In the genomic region with DNA sequence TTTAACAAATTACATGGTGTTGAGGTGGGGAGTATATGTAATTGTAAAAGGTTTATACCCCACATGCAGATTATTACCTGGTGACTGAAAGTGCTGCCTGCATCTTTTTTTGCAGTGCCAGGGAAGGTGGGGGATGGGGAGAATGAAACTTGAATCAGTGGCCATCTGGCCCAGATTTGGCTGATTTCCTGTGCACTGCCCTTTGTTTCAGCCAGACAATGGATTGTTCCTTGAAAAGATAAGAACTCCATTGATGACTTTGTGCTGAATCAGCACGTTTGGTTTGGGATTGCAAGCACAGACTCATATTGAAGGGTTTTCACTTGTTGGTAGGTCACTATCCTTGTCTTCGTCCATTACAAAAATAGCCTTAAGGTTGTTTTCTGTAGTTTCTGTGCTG, we compare ENCODE assay signal across 13 cellular contexts. TPM values are rescaled to one million over a fixed set of nuclear protein-coding genes. Genes with fewer than 3 reads are reported as not detected.
A peak's percentile ranks its signal among the peaks of the same experiment; 100 is the strongest.
DNase-seq lines count a peak whose midpoint lies in the region; TF ChIP-seq lines count a peak whose summit lies in the region.
"Had no signal": no experiment of that assay in that cellular context is flagged by ENCODE, and none has a peak within 500 bp of the region (broad histone marks: within the 10 kb centered on the region; RNA-seq: fewer than 3 reads in every experiment).

No MANE protein-coding gene starts in this region.

- no peaks in the 10 kb centered on the region for H3K27me3 ChIP-seq in CD4-positive, alpha-beta memory T cell (ENCODE audit: insufficient read depth, low read length)

- H3K36me3 ChIP-seq in CD4-positive, alpha-beta memory T cell (ENCODE audit: insufficient read depth, low read length): no peaks in the 10 kb centered on the region
- H3K36me3 ChIP-seq: thoracic aorta had no signal

- no peaks in the 10 kb centered on the region for H3K9me3 ChIP-seq in CD4-positive, alpha-beta memory T cell (ENCODE audit: control insufficient read depth in 1 of 2, low read length in 2 of 2)
- H3K9me3 ChIP-seq: thoracic aorta had no signal

- H3K9me3 Mint-ChIP-seq in glutamatergic neuron (ENCODE audit: unreplicated experiment): no peaks in the 10 kb centered on the region
- no peaks in the 10 kb centered on the region for H3K9me3 Mint-ChIP-seq in CD4-positive, alpha-beta memory T cell
- H3K9me3 Mint-ChIP-seq: T-helper 1 cell treated with Interleukin-12 subunit alpha and Interleukin-12 subunit beta and Interleukin-4 antibody, amounts not matched to agents 30 μg/mL and 1 μg/mL, for 36 hours had no signal

- DNase-seq in HT1080 (ENCODE audit: low read depth) (peak; percentile 14), SK-N-DZ (ENCODE audit: low spot score) (peak; percentile 44), glutamatergic neuron (no peak), nucleus accumbens (lab: John Stamatoyannopoulos, UW) (peak in 34 of 56 donors; percentile 5 to 70 (median 41)), T1000 (lab: John Stamatoyannopoulos, UW) (no peak)
- no peak for DNase-seq in CD4-positive, alpha-beta memory T cell
- no peak for DNase-seq in stimulated activated CD4-positive, alpha-beta T cell treated with anti-CD3 and anti-CD28 coated beads, Interleukin-2, amount 100 ng/mL, for 24 hours
- DNase-seq: activated CD8-positive, alpha-beta memory T cell treated with anti-CD3 and anti-CD28 coated beads, Interleukin-2, amount 10 ng/mL, durations not matched to agents 7 days and 5 days; activated gamma-delta T cell; AML-193; kidney had no signal

- H3K27me3 Mint-ChIP-seq in glutamatergic neuron (ENCODE audit: unreplicated experiment): no peaks in the 10 kb centered on the region
- peaks cover 0 to 4% of the 10 kb centered on the region in 2 donors for H3K27me3 Mint-ChIP-seq in CD4-positive, alpha-beta memory T cell

- peaks cover 41% of the 10 kb centered on the region for H3K4me1 Mint-ChIP-seq in glutamatergic neuron (ENCODE audit: low read depth, unreplicated experiment)
- H3K4me1 Mint-ChIP-seq in CD4-positive, alpha-beta memory T cell: no peaks in the 10 kb centered on the region
- H3K4me1 Mint-ChIP-seq: activated CD8-positive, alpha-beta memory T cell treated with anti-CD3 and anti-CD28 coated beads, Interleukin-2, amount 10 ng/mL, durations not matched to agents 7 days and 5 days had no signal

- no peak for TF ChIP-seq CTCF in glutamatergic neuron (IDR thresholded peaks at IDR 0.05; ENCODE audit: partially characterized antibody, unreplicated experiment)

- peak overlapping the region; percentile 72 for H3K4me3 Mint-ChIP-seq in glutamatergic neuron (ENCODE audit: unreplicated experiment)
- no peak overlapping the region for H3K4me3 Mint-ChIP-seq in CD4-positive, alpha-beta memory T cell
- H3K4me3 Mint-ChIP-seq: activated CD8-positive, alpha-beta memory T cell treated with anti-CD3 and anti-CD28 coated beads, Interleukin-2, amount 10 ng/mL, durations not matched to agents 7 days and 5 days; T-helper 1 cell treated with Interleukin-12 subunit alpha and Interleukin-12 subunit beta and Interleukin-4 antibody, amounts not matched to agents 30 μg/mL and 1 μg/mL, for 36 hours had no signal

- H3K27ac ChIP-seq in CD4-positive, alpha-beta memory T cell (ENCODE audit: low read depth, low read length): no peak overlapping the region
- H3K27ac ChIP-seq: thoracic aorta had no signal

- H3K36me3 Mint-ChIP-seq in glutamatergic neuron (ENCODE audit: unreplicated experiment): no peaks in the 10 kb centered on the region
- H3K36me3 Mint-ChIP-seq in CD4-positive, alpha-beta memory T cell: no peaks in the 10 kb centered on the region
- H3K36me3 Mint-ChIP-seq: activated CD8-positive, alpha-beta memory T cell treated with anti-CD3 and anti-CD28 coated beads, Interleukin-2, amount 10 ng/mL, durations not matched to agents 7 days and 5 days had no signal

- no peaks in the 10 kb centered on the region for H3K4me1 ChIP-seq in CD4-positive, alpha-beta memory T cell (ENCODE audit: insufficient read depth, low read length)

- H3K4me3 ChIP-seq in CD4-positive, alpha-beta memory T cell (ENCODE audit: low read length in 2 of 2): no peak overlapping the region
- H3K4me3 ChIP-seq: thoracic aorta had no signal

- CTCF ChIA-PET in CD4-positive, alpha-beta memory T cell (lab: Charles Lee; ENCODE audit: partially characterized antibody): no interaction called here

- POLR2A ChIA-PET in CD4-positive, alpha-beta memory T cell (lab: Charles Lee; ENCODE audit: partially characterized antibody): no interaction called here

- H3K27ac Mint-ChIP-seq in glutamatergic neuron (ENCODE audit: unreplicated experiment): peak overlapping the region; percentile 90
- no peak overlapping the region for H3K27ac Mint-ChIP-seq in CD4-positive, alpha-beta memory T cell
- H3K27ac Mint-ChIP-seq: activated CD8-positive, alpha-beta memory T cell treated with anti-CD3 and anti-CD28 coated beads, Interleukin-2, amount 10 ng/mL, durations not matched to agents 7 days and 5 days; T-helper 1 cell treated with Interleukin-12 subunit alpha and Interleukin-12 subunit beta and Interleukin-4 antibody, amounts not matched to agents 30 μg/mL and 1 μg/mL, for 36 hours had no signal

- intact Hi-C loops in CD4-positive, alpha-beta memory T cell (cut with micrococcal nuclease): no loop called here

RNA-seq across cellular contexts. Expression of gene GREB1L, which starts 20.9 kb away (rescaled TPM):
- total RNA-seq in HT1080 (2014; rRNA removed; shearing (Covaris generic)): 3.0 and 4.1 TPM in 2 replicates
- polyA plus RNA-seq in HT1080 (2015; cell fraction: cytosol; rRNA removed): 3.3 and 4.1 TPM in 2 replicates
- 5.9 and 6.4 TPM in 2 replicates for polyA plus RNA-seq in HT1080 (2015; cell fraction: nucleus; rRNA removed)
- polyA plus RNA-seq in SK-N-DZ (2014; cell fraction: cytosol; rRNA removed): 12.8 and 20.4 TPM in 2 replicates
- 20.3 and 39.6 TPM in 2 replicates for polyA plus RNA-seq in SK-N-DZ (2014; cell fraction: nucleus; rRNA removed)
- 154 TPM for total RNA-seq in glutamatergic neuron (ENCODE audit: unreplicated experiment)
- not detected for total RNA-seq in CD4-positive, alpha-beta memory T cell
- under 1 TPM in 1 of 2 donors, not detected in 1; 0.16 TPM for polyA plus RNA-seq in CD4-positive, alpha-beta memory T cell
- total RNA-seq: activated CD8-positive, alpha-beta memory T cell treated with anti-CD3 and anti-CD28 coated beads, Interleukin-2, amount 10 ng/mL, durations not matched to agents 7 days and 5 days had no signal

Comparison
In these comparisons a context has a peak if more than half of its experiments do, and no peak if none do; other contexts are left out.
1. DNase-seq: peak in HT1080 (single experiment), SK-N-DZ (single experiment) and nucleus accumbens (34 of 56); none in glutamatergic neuron (single experiment), CD4-positive, alpha-beta memory T cell (0 of 5), stimulated activated CD4-positive, alpha-beta T cell treated with anti-CD3 and anti-CD28 coated beads, Interleukin-2, amount 100 ng/mL, for 24 hours (0 of 2) and T1000 (single experiment).
2. RNA of gene GREB1L, which starts 20.9 kb away (total RNA-seq): 154 TPM in glutamatergic neuron (single experiment); 3.0 to 4.1 TPM in HT1080 and not detected in CD4-positive, alpha-beta memory T cell; every median in the first group is over 10 times any median in the second.